ENCODE assay signal across 9 cellular contexts in genomic region chr5:923473-923873, GRCh38. TPM values are rescaled to one million over a fixed set of nuclear protein-coding genes. Genes with fewer than 3 reads are reported as not detected.
DNase-seq lines count a peak whose midpoint lies in the region; ATAC-seq and TF ChIP-seq lines count a peak whose summit lies in the region.
"Had no signal": no experiment of that assay in that cellular context is flagged by ENCODE, and none has a peak within 500 bp of the region (broad histone marks: within the 10 kb centered on the region; RNA-seq: fewer than 3 reads in every experiment).

No MANE protein-coding gene starts in this region.

- H3K36me3 Mint-ChIP-seq in glutamatergic neuron (ENCODE audit: unreplicated experiment), result no peaks in the 10 kb centered on the region

- intact Hi-C loops in psoas muscle (cut with DNase I), result loop anchor here (2.0 to 10.0 kb wide), 3 partner anchors 84 to 251 kb away; partner anchors contain the start of gene NKD2 (in 1 of the 2)

- no peak overlapping the region for H3K27ac Mint-ChIP-seq in glutamatergic neuron (ENCODE audit: unreplicated experiment)
- H3K27ac Mint-ChIP-seq: activated naive CD8-positive, alpha-beta T cell had no signal

- H3K4me3 Mint-ChIP-seq in glutamatergic neuron (ENCODE audit: unreplicated experiment), result peak overlapping the region; percentile 37
- H3K4me3 Mint-ChIP-seq: activated naive CD8-positive, alpha-beta T cell had no signal

- H3K27me3 Mint-ChIP-seq in glutamatergic neuron (ENCODE audit: unreplicated experiment), result peaks cover 4% of the 10 kb centered on the region

- peaks cover 5% of the 10 kb centered on the region for H3K4me1 Mint-ChIP-seq in glutamatergic neuron (ENCODE audit: low read depth, unreplicated experiment)

- peak overlapping the region; percentile 19; the same call in 1 of the 2 replicates for H3K4me2 ChIP-seq in MM.1S (ENCODE audit: low read depth, low read length)

- no peaks in the 10 kb centered on the region for H3K9me2 ChIP-seq in MM.1S (replicated peaks; ENCODE audit: insufficient read depth, low read length)

- no peak overlapping the region; the same call in 1 of the 2 replicates for H3K9ac ChIP-seq in MM.1S (ENCODE audit: low read length)

- H3K27me3 ChIP-seq in MM.1S (replicated peaks; ENCODE audit: insufficient read depth, low read length) (no peaks in the 10 kb centered on the region), psoas muscle (ENCODE audit: insufficient read depth in 3 of 3, low read length in 2 of 3) (peaks cover 2 to 47% (median 5%) of the 10 kb centered on the region in 3 donors)

- ATAC-seq in GM21576 (IDR thresholded peaks at IDR 0.05; ENCODE audit: unreplicated experiment) (peak; percentile 79), psoas muscle (peak; percentile 82 to 90 (median 86)), HG02588 (IDR thresholded peaks at IDR 0.05; ENCODE audit: unreplicated experiment) (no peak)

- H3K9me3 ChIP-seq in MM.1S (replicated peaks; ENCODE audit: insufficient read depth, low read length) (no peaks in the 10 kb centered on the region), psoas muscle (no peaks in the 10 kb centered on the region)

- peak; percentile 90 for TF ChIP-seq CTCF in MM.1S (IDR thresholded peaks at IDR 0.05; ENCODE audit: low read length)
- TF ChIP-seq CTCF in glutamatergic neuron (IDR thresholded peaks at IDR 0.05; ENCODE audit: partially characterized antibody, unreplicated experiment), result peak; percentile 84
- peak; percentile 72 for TF ChIP-seq CTCF in psoas muscle (IDR thresholded peaks at IDR 0.05)

- H3K4me3 ChIP-seq in MM.1S (ENCODE audit: low read length), result no peak overlapping the region
- no peak overlapping the region for H3K4me3 ChIP-seq in psoas muscle

- no peaks in the 10 kb centered on the region; the same call in 1 of the 2 replicates for H3F3A ChIP-seq in MM.1S (ENCODE audit: insufficient read depth, low read length)

- H3K36me3 ChIP-seq in MM.1S (replicated peaks; ENCODE audit: insufficient read depth, low read length), result no peaks in the 10 kb centered on the region
- H3K36me3 ChIP-seq in psoas muscle (ENCODE audit: insufficient read depth in 1 of 2, low read depth in 1 of 2), result no peaks in the 10 kb centered on the region

- no peaks in the 10 kb centered on the region for H4K20me1 ChIP-seq in MM.1S (ENCODE audit: insufficient read depth, low read length)

- H3K27ac ChIP-seq in MM.1S (ENCODE audit: low read length), result no peak overlapping the region
- H3K27ac ChIP-seq in psoas muscle, result no peak overlapping the region

- H3K79me2 ChIP-seq in MM.1S (ENCODE audit: low read length), result no peaks in the 10 kb centered on the region

- WGBS in psoas muscle, 3 donors, result 15 to 28% (median 16%) methylated on average over 10 to 14 of the region's 14 CpGs

- DNase-seq in D341Med (ENCODE audit: low spot score) (peak; percentile 91), MM.1S (peak; percentile 88), SK-N-DZ (ENCODE audit: low spot score) (peak; percentile 69), glutamatergic neuron (peak; percentile 93), psoas muscle (peak; percentile 84 to 89)
- DNase-seq in activated naive CD4-positive, alpha-beta T cell (lab: John Stamatoyannopoulos, UW), result peak; percentile 28 to 71 (median 52)

- H3K9me3 Mint-ChIP-seq in glutamatergic neuron (ENCODE audit: unreplicated experiment), result peaks cover 3% of the 10 kb centered on the region

- no peak overlapping the region for H2AFZ ChIP-seq in MM.1S (ENCODE audit: low read length)

- H3K4me1 ChIP-seq in MM.1S (ENCODE audit: low read length) (peaks cover 9% of the 10 kb centered on the region), psoas muscle (peaks cover 8% of the 10 kb centered on the region)

RNA-seq across cellular contexts. Expression of gene TRIP13, which starts 30.8 kb away (rescaled TPM):
- polyA plus RNA-seq in SK-N-DZ (2014; cell fraction: cytosol; rRNA removed), result 73.1 and 86.6 TPM in 2 replicates
- 115 and 119 TPM in 2 replicates for polyA plus RNA-seq in SK-N-DZ (2014; cell fraction: nucleus; rRNA removed)
- total RNA-seq in glutamatergic neuron (ENCODE audit: unreplicated experiment) (3.9 TPM), psoas muscle (under 1 TPM; 0.39 to 0.89 (median 0.76) TPM)
- 1 to 10 TPM in 1 of 3 donors, under 1 TPM in 2; 0.44 to 2.9 (median 0.83) TPM for polyA plus RNA-seq in psoas muscle

RNA-seq across cellular contexts. Expression of gene BRD9, which starts 30.9 kb away (rescaled TPM):
- 42.9 and 45.0 TPM in 2 replicates for polyA plus RNA-seq in SK-N-DZ (2014; cell fraction: cytosol; rRNA removed)
- polyA plus RNA-seq in SK-N-DZ (2014; cell fraction: nucleus; rRNA removed), result 93.2 and 155 TPM in 2 replicates
- total RNA-seq in glutamatergic neuron (ENCODE audit: unreplicated experiment) (104 TPM), psoas muscle (10 to 100 TPM; 21.3 to 28.0 (median 22.3) TPM)
- 10 to 100 TPM; 18.7 to 26.6 (median 24.8) TPM for polyA plus RNA-seq in psoas muscle
